Comparison of ENCODE assay signal across 10 cellular contexts in the genomic region with DNA sequence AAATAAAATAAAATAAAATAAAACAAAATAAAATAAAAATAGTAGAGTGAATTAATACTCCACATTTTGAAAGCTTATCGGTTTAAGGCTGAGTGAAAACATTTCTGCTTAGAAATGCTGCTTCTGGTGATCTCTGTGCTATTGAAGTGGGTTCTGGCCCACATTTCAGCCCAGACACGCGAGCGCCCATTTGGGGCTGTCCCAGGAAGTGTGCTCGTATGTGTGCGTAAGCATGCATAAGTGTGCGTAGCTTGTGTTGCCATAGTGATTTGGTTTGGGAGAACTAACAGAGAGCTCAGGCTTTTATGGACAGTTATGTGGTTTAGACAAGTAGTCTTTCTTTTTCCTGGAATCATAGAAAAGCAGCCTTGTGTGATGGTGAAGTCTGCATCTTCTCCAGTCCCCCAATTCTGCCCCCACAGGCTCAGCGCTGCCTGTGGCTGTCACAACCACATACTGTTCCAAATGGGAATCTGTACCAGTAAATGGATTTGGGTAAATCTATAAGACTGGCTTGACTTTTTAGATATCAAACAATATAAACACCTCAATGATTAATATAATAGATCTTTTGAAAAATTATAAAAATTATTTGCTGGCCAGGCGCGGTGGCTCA. TPM values are rescaled to one million over a fixed set of nuclear protein-coding genes. Genes with fewer than 3 reads are reported as not detected.
A peak's percentile ranks its signal among the peaks of the same experiment; 100 is the strongest.
DNase-seq lines count a peak whose midpoint lies in the region; ATAC-seq and TF ChIP-seq lines count a peak whose summit lies in the region.
"Had no signal": no experiment of that assay in that cellular context is flagged by ENCODE, and none has a peak within 500 bp of the region (broad histone marks: within the 10 kb centered on the region; RNA-seq: fewer than 3 reads in every experiment).

No MANE protein-coding gene starts in this region.

- no peak overlapping the region for H3K4me3 ChIP-seq in CD8-positive, alpha-beta memory T cell (ENCODE audit: low read length)
- H3K4me3 ChIP-seq in osteoblast (ENCODE audit: insufficient read depth, low read length) (no peak overlapping the region), left ventricle myocardium inferior (no peak overlapping the region), A673 (ENCODE audit: low read depth, low read length, poor library complexity, severe bottlenecking) (no peak overlapping the region), right lobe of liver (no peak overlapping the region)

- no peaks in the 10 kb centered on the region for H3K79me2 ChIP-seq in osteoblast (ENCODE audit: insufficient read depth, low read length)

- peak overlapping the region; percentile 35 for H3K27ac ChIP-seq in CD8-positive, alpha-beta memory T cell (ENCODE audit: low read depth, low read length)
- peak overlapping the region; percentile 56 for H3K27ac ChIP-seq in osteoblast (ENCODE audit: low read depth, low read length)
- no peak overlapping the region for H3K27ac ChIP-seq in left ventricle myocardium inferior (replicated peaks)
- H3K27ac ChIP-seq in A673 (ENCODE audit: low read depth, low read length, poor library complexity, severe bottlenecking), result no peak overlapping the region
- H3K27ac ChIP-seq in right lobe of liver, result no peak overlapping the region
- H3K27ac ChIP-seq: C4-2B had no signal

- no peaks in the 10 kb centered on the region for H3K9me3 ChIP-seq in CD8-positive, alpha-beta memory T cell (ENCODE audit: low read length)
- H3K9me3 ChIP-seq in osteoblast (ENCODE audit: low read depth, low read length) (no peaks in the 10 kb centered on the region), left ventricle myocardium inferior (replicated peaks) (no peaks in the 10 kb centered on the region), A673 (ENCODE audit: low read depth, low read length, poor library complexity, severe bottlenecking) (no peaks in the 10 kb centered on the region), right lobe of liver (no peaks in the 10 kb centered on the region)

- POLR2A ChIA-PET in CD8-positive, alpha-beta memory T cell (lab: Charles Lee), result interaction anchor here (1.4 kb wide), 1 partner anchor 30 kb away, joined by 10 read pairs; a partner anchor contains a TSS
- POLR2A ChIA-PET in A673 (lab: Charles Lee; ENCODE audit: low non-redundant PET), result no interaction called here

- 71% methylated on average over 10 of the region's 10 CpGs for WGBS in right lobe of liver (ENCODE audit: insufficient coverage, low coverage, low lambda C conversion rate, missing lambda C conversion rate)

- peaks cover 7% of the 10 kb centered on the region for H3K4me1 ChIP-seq in CD8-positive, alpha-beta memory T cell (ENCODE audit: insufficient read depth, low read length)
- H3K4me1 ChIP-seq in osteoblast (ENCODE audit: insufficient read depth, low read length) (no peaks in the 10 kb centered on the region), left ventricle myocardium inferior (no peaks in the 10 kb centered on the region), A673 (ENCODE audit: insufficient read depth, low read length, poor library complexity, severe bottlenecking) (no peaks in the 10 kb centered on the region), right lobe of liver (peaks cover 0 to 4% (median 0%) of the 10 kb centered on the region in 4 donors)

- peak; percentile 77 for ATAC-seq in HG03280 (IDR thresholded peaks at IDR 0.05; ENCODE audit: unreplicated experiment)
- no peak for ATAC-seq in right lobe of liver

- peaks cover 3 to 17% (median 4%) of the 10 kb centered on the region in 3 donors for H3K4me1 Mint-ChIP-seq in CD8-positive, alpha-beta memory T cell

- DNase-seq in CD8-positive, alpha-beta memory T cell, result peak in 4 of 5 donors; percentile 30 to 90 (median 78)
- peak; percentile 22 for DNase-seq in activated T-cell treated with anti-CD3 and anti-CD28 coated beads for 1 hour (ENCODE audit: low read depth)
- DNase-seq in osteoblast (ENCODE audit: insufficient read length, low spot score, missing footprints), result peak; percentile 66
- no peak for DNase-seq in left ventricle myocardium inferior
- no peak for DNase-seq in A673 (ENCODE audit: low spot score)
- DNase-seq in right lobe of liver, result no peak
- DNase-seq in GM03348 (ENCODE audit: low spot score), result no peak
- DNase-seq: NCI-H446 treated with DMSO at 0.1 percent for 48 hours had no signal

- TF ChIP-seq POLR2A in right lobe of liver (IDR thresholded peaks at IDR 0.05), result no peak

- intact Hi-C loops in left ventricle myocardium inferior (cut with micrococcal nuclease) (no loop called here), A673 (cut with micrococcal nuclease; ENCODE audit: unreplicated experiment) (no loop called here), right lobe of liver (cut with DNase I) (no loop called here)

- no peaks in the 10 kb centered on the region for H4K20me1 ChIP-seq in osteoblast (ENCODE audit: insufficient read depth, low read length)

- H3K36me3 Mint-ChIP-seq in CD8-positive, alpha-beta memory T cell, result no peaks in the 10 kb centered on the region

- H3K9me3 Mint-ChIP-seq in CD8-positive, alpha-beta memory T cell, result no peaks in the 10 kb centered on the region

- no peak overlapping the region for H2AFZ ChIP-seq in osteoblast (ENCODE audit: low read length)

- no peak overlapping the region for H3K4me2 ChIP-seq in osteoblast (ENCODE audit: insufficient read depth, low read length)

- BruUV-seq in A673 (replicated peaks; lab: Mats Ljungman, UMichigan), result no TSS peak

- no peaks in the 10 kb centered on the region for H3K27me3 Mint-ChIP-seq in CD8-positive, alpha-beta memory T cell

- peak overlapping the region in 1 of 7 donors; percentile 22 for H3K4me3 Mint-ChIP-seq in CD8-positive, alpha-beta memory T cell

- no peaks in the 10 kb centered on the region for H3K36me3 ChIP-seq in CD8-positive, alpha-beta memory T cell (ENCODE audit: insufficient read depth, low read length)
- no peaks in the 10 kb centered on the region for H3K36me3 ChIP-seq in osteoblast (ENCODE audit: insufficient read depth, low read length)
- no peaks in the 10 kb centered on the region for H3K36me3 ChIP-seq in left ventricle myocardium inferior
- H3K36me3 ChIP-seq in A673 (ENCODE audit: insufficient read depth, low read length, poor library complexity, severe bottlenecking), result no peaks in the 10 kb centered on the region
- H3K36me3 ChIP-seq in right lobe of liver, result no peaks in the 10 kb centered on the region

- peak overlapping the region in 6 of 8 donors; percentile 70 to 96 (median 87) for H3K27ac Mint-ChIP-seq in CD8-positive, alpha-beta memory T cell

- CTCF ChIA-PET in CD8-positive, alpha-beta memory T cell (lab: Charles Lee), result interaction anchor here (0.8 to 1.2 kb wide), 4 partner anchors 21 to 67 kb away, joined by 3 to 5 read pairs (median 4); a partner anchor contains a TSS
- CTCF ChIA-PET in A673 (lab: Charles Lee), result no interaction called here

- no peak for TF ChIP-seq CTCF in osteoblast (IDR thresholded peaks at IDR 0.05; ENCODE audit: extremely low read depth, low read depth, low read length)
- no peak for TF ChIP-seq CTCF in left ventricle myocardium inferior (IDR thresholded peaks at IDR 0.05; ENCODE audit: borderline replicate concordance)
- TF ChIP-seq CTCF in A673 (conservative IDR thresholded peaks at IDR 0.05; ENCODE audit: low read depth, low read length), result no peak
- TF ChIP-seq CTCF in right lobe of liver (IDR thresholded peaks at IDR 0.05), result no peak

- no peaks in the 10 kb centered on the region for H3K27me3 ChIP-seq in CD8-positive, alpha-beta memory T cell (ENCODE audit: insufficient read depth, low read length, poor library complexity, severe bottlenecking)
- no peaks in the 10 kb centered on the region for H3K27me3 ChIP-seq in osteoblast (ENCODE audit: insufficient read depth, low read length)
- no peaks in the 10 kb centered on the region for H3K27me3 ChIP-seq in left ventricle myocardium inferior (ENCODE audit: low read depth)
- H3K27me3 ChIP-seq in A673 (replicated peaks; ENCODE audit: insufficient read depth, low read depth, low read length, poor library complexity), result no peaks in the 10 kb centered on the region
- H3K27me3 ChIP-seq in right lobe of liver, result no peaks in the 10 kb centered on the region

RNA-seq across cellular contexts. Expression of a gene that starts 29.8 kb away (rescaled TPM):
- 10 to 100 TPM; 45.0 to 45.1 TPM for total RNA-seq in CD8-positive, alpha-beta memory T cell
- 3.2 TPM for polyA plus RNA-seq in CD8-positive, alpha-beta memory T cell
- 22.7 and 22.8 TPM in 2 replicates for total RNA-seq in osteoblast
- 13.1 TPM for total RNA-seq in left ventricle myocardium inferior
- 25.3 and 27.4 TPM in 2 replicates for total RNA-seq in A673 (2021)
- 1 to 10 TPM; 4.9 to 6.9 (median 6.7) TPM for total RNA-seq in right lobe of liver

Comparison
In these comparisons a context has a peak if more than half of its experiments do, and no peak if none do; other contexts are left out.
1. DNase-seq: peak in CD8-positive, alpha-beta memory T cell (4 of 5), activated T-cell treated with anti-CD3 and anti-CD28 coated beads for 1 hour (single experiment) and osteoblast (single experiment); none in left ventricle myocardium inferior (single experiment), A673 (single experiment), right lobe of liver (0 of 3) and GM03348 (single experiment).
2. H3K27ac ChIP-seq: peak in CD8-positive, alpha-beta memory T cell (single experiment) and osteoblast (single experiment); none in left ventricle myocardium inferior (single experiment), A673 (single experiment) and right lobe of liver (0 of 3).